Comparison of ENCODE assay signal across 10 cellular contexts in genomic region chr10:14397069-14397468, GRCh38.
A peak's percentile ranks its signal among the peaks of the same experiment; 100 is the strongest.
DNase-seq lines count a peak whose midpoint lies in the region; ATAC-seq, FAIRE-seq and TF ChIP-seq lines count a peak whose summit lies in the region.
"Had no signal": no experiment of that assay in that cellular context is flagged by ENCODE, and none has a peak within 500 bp of the region (broad histone marks: within the 10 kb centered on the region; RNA-seq: fewer than 3 reads in every experiment).

No MANE protein-coding gene starts in this region.

- POLR2A ChIA-PET in HepG2 (lab: Yijun Ruan, JAX): no interaction called here
- POLR2A ChIA-PET in CD4-positive, alpha-beta memory T cell (lab: Charles Lee; ENCODE audit: partially characterized antibody): no interaction called here

- WGBS in liver: 76% methylated on average over 9 of the region's 9 CpGs
- 46% methylated on average over 9 of the region's 9 CpGs for WGBS in HepG2 (ENCODE audit: low lambda C conversion rate)

- FAIRE-seq in HepG2 (lab: Jason Lieb, UNC): no peak

- H3K27me3 ChIP-seq in liver (ENCODE audit: control insufficient read depth in 4 of 4, insufficient read depth in 4 of 4, low read length in 3 of 4): no peaks in the 10 kb centered on the region
- H3K27me3 ChIP-seq in HepG2 (ENCODE audit: control insufficient read depth in 1 of 2, insufficient read depth in 2 of 2, low read length in 2 of 2): no peaks in the 10 kb centered on the region; a peak in 1 of 5 replicates
- H3K27me3 ChIP-seq in dorsolateral prefrontal cortex: no peaks in the 10 kb centered on the region
- H3K27me3 ChIP-seq in lower lobe of right lung (ENCODE audit: low read depth): no peaks in the 10 kb centered on the region
- no peaks in the 10 kb centered on the region for H3K27me3 ChIP-seq in uterus
- H3K27me3 ChIP-seq in CD4-positive, alpha-beta memory T cell (ENCODE audit: insufficient read depth, low read length): no peaks in the 10 kb centered on the region
- H3K27me3 ChIP-seq: BLaER1 had no signal

- H3K4me1 ChIP-seq in liver (ENCODE audit: control insufficient read depth in 4 of 4, insufficient read depth in 4 of 4, low read length in 3 of 4) (no peaks in the 10 kb centered on the region), HepG2 (ENCODE audit: insufficient read depth, low read length) (no peaks in the 10 kb centered on the region), lower lobe of right lung (no peaks in the 10 kb centered on the region), uterus (no peaks in the 10 kb centered on the region)
- H3K4me1 ChIP-seq in CD4-positive, alpha-beta memory T cell (ENCODE audit: insufficient read depth, low read length): no peaks in the 10 kb centered on the region
- H3K4me1 ChIP-seq: BLaER1 had no signal

- H3K4me3 ChIP-seq in liver (ENCODE audit: low read depth in 1 of 3, low read length in 3 of 3): no peak overlapping the region
- H3K4me3 ChIP-seq in HepG2 (replicated peaks in 1 of 3; ENCODE audit: insufficient read depth in 1 of 3, low read depth in 2 of 3, low read length in 3 of 3): no peak overlapping the region
- H3K4me3 ChIP-seq in dorsolateral prefrontal cortex: no peak overlapping the region
- H3K4me3 ChIP-seq in lower lobe of right lung: no peak overlapping the region
- no peak overlapping the region for H3K4me3 ChIP-seq in uterus
- no peak overlapping the region for H3K4me3 ChIP-seq in CD4-positive, alpha-beta memory T cell (ENCODE audit: low read length in 2 of 2)
- H3K4me3 ChIP-seq: BLaER1, skin epidermis had no signal

- peaks cover 7 to 9% of the 10 kb centered on the region in 2 donors for H3K27me3 Mint-ChIP-seq in CD4-positive, alpha-beta memory T cell

- H2AFZ ChIP-seq in HepG2 (ENCODE audit: low read length): no peak overlapping the region

- no peaks in the 10 kb centered on the region for H3K36me3 ChIP-seq in liver (ENCODE audit: control insufficient read depth in 4 of 4, insufficient read depth in 3 of 4, low read depth in 1 of 4, low read length in 3 of 4)
- H3K36me3 ChIP-seq in HepG2 (replicated peaks in 1 of 2; ENCODE audit: control insufficient read depth in 1 of 2, insufficient read depth in 2 of 2, low read length in 2 of 2): no peaks in the 10 kb centered on the region
- H3K36me3 ChIP-seq in lower lobe of right lung: no peaks in the 10 kb centered on the region
- no peaks in the 10 kb centered on the region for H3K36me3 ChIP-seq in uterus
- no peaks in the 10 kb centered on the region for H3K36me3 ChIP-seq in CD4-positive, alpha-beta memory T cell (ENCODE audit: insufficient read depth, low read length)
- H3K36me3 ChIP-seq: BLaER1 had no signal

- in situ Hi-C loops in HepG2 (cut with HindIII; ENCODE audit: extremely low pct_ligation_motif_present, low pct_unique_long_range_greater_than_20kb): no loop called here

- no peak for TF ChIP-seq POLR2A in HepG2 (IDR thresholded peaks at IDR 0.05; ENCODE audit: insufficient read depth in 1 of 2, low read depth in 2 of 2, low read length in 2 of 2)
- no peak for TF ChIP-seq POLR2A in uterus (IDR thresholded peaks at IDR 0.05)

- peaks cover 0 to 6% (median 2%) of the 10 kb centered on the region in 8 donors for H3K9me3 Mint-ChIP-seq in CD4-positive, alpha-beta memory T cell

- TF ChIP-seq CTCF in liver (IDR thresholded peaks at IDR 0.05; ENCODE audit: low read depth, low read length, missing input control) (no peak), HepG2 (CRISPR knock-in tag; IDR thresholded peaks at IDR 0.05) (no peak), dorsolateral prefrontal cortex (IDR thresholded peaks at IDR 0.05 in 54 of 56, conservative IDR thresholded peaks at IDR 0.05 in 2 of 56; ENCODE audit: low read depth in 1 of 56, partially characterized antibody in 56 of 56) (peak in 1 of 56 donors; percentile 16), lower lobe of right lung (IDR thresholded peaks at IDR 0.05) (no peak), uterus (IDR thresholded peaks at IDR 0.05) (no peak)

- ATAC-seq in HepG2 (no peak), lower lobe of right lung (peak; percentile 70 to 76), GM18907 (IDR thresholded peaks at IDR 0.05; ENCODE audit: unreplicated experiment) (no peak)

- H3K27ac Mint-ChIP-seq in CD4-positive, alpha-beta memory T cell: no peak overlapping the region

- no peaks in the 10 kb centered on the region for H3K4me1 Mint-ChIP-seq in CD4-positive, alpha-beta memory T cell

- TF ChIP-seq RAD21 in liver (IDR thresholded peaks at IDR 0.05) (no peak), HepG2 (CRISPR knock-in tag; IDR thresholded peaks at IDR 0.05) (no peak)

- no peak overlapping the region for H3K9ac ChIP-seq in liver (ENCODE audit: low read depth in 1 of 2, low read length in 2 of 2)
- no peak overlapping the region for H3K9ac ChIP-seq in HepG2 (ENCODE audit: insufficient read depth, low read depth, low read length)
- H3K9ac ChIP-seq: BLaER1 had no signal

- TF ChIP-seq EP300 in HepG2 (IDR thresholded peaks at IDR 0.05; ENCODE audit: low read depth in 2 of 2, low read length in 2 of 2) (no peak), HepG2 (CRISPR knock-in tag; IDR thresholded peaks at IDR 0.05; ENCODE audit: borderline replicate concordance) (no peak)

- H3K9me3 ChIP-seq in liver (ENCODE audit: control insufficient read depth in 4 of 4, low read length in 3 of 4) (no peaks in the 10 kb centered on the region), HepG2 (ENCODE audit: low read length) (no peaks in the 10 kb centered on the region), lower lobe of right lung (no peaks in the 10 kb centered on the region), uterus (no peaks in the 10 kb centered on the region)
- no peaks in the 10 kb centered on the region for H3K9me3 ChIP-seq in CD4-positive, alpha-beta memory T cell (ENCODE audit: control insufficient read depth in 1 of 2, low read length in 2 of 2)
- H3K9me3 ChIP-seq: BLaER1 had no signal

- no peaks in the 10 kb centered on the region for H3K79me2 ChIP-seq in HepG2 (ENCODE audit: insufficient read depth, low read length)

- H3K36me3 Mint-ChIP-seq in CD4-positive, alpha-beta memory T cell: no peaks in the 10 kb centered on the region

- CTCF ChIA-PET in HepG2 (lab: Yijun Ruan, JAX; ENCODE audit: low intra/inter-chr PET ratio, low total read pairs): no interaction called here
- CTCF ChIA-PET in CD4-positive, alpha-beta memory T cell (lab: Charles Lee; ENCODE audit: partially characterized antibody): interaction anchor here (0.6 to 1.0 kb wide), 2 partner anchors 11 to 12 kb away, joined by 3 read pairs; no protein-coding TSS in a partner anchor

- no peaks in the 10 kb centered on the region for H4K20me1 ChIP-seq in HepG2 (ENCODE audit: insufficient read depth, low read length)
- H4K20me1 ChIP-seq: BLaER1 had no signal

- no peak overlapping the region for H3K4me2 ChIP-seq in HepG2 (ENCODE audit: low read depth, low read length)
- H3K4me2 ChIP-seq: BLaER1 had no signal

- H3K4me3 Mint-ChIP-seq in CD4-positive, alpha-beta memory T cell: no peak overlapping the region

- no TSS peak for BruUV-seq in HepG2 (replicated peaks; lab: Mats Ljungman, UMichigan)

- intact Hi-C loops in HepG2 (cut with micrococcal nuclease; ENCODE audit: unreplicated experiment): no loop called here
- intact Hi-C loops in dorsolateral prefrontal cortex (cut with DNase I): loop anchor here in 1 of 2 donors (5.0 kb wide), 1 partner anchor 80 kb away; no protein-coding TSS in a partner anchor
- intact Hi-C loops in lower lobe of right lung (cut with DNase I): no loop called here
- intact Hi-C loops in uterus (cut with DNase I; ENCODE audit: low total_unique reads): no loop called here
- intact Hi-C loops in CD4-positive, alpha-beta memory T cell (cut with micrococcal nuclease): no loop called here

- DNase-seq in HepG2 (ENCODE audit: low spot score) (no peak), dorsolateral prefrontal cortex (peak in 9 of 10 donors; percentile 68 to 89 (median 85)), lower lobe of right lung (peak; percentile 64), uterus (peak; percentile 28 to 45), SK-N-DZ (ENCODE audit: low spot score) (no peak)
- no peak for DNase-seq in CD4-positive, alpha-beta memory T cell

- H3K27ac ChIP-seq in liver (ENCODE audit: low read depth in 1 of 2, low read length in 2 of 2) (peak overlapping the region in 1 of 2 donors; percentile 10), HepG2 (ENCODE audit: extremely low read length, insufficient read depth, low read length) (no peak overlapping the region), dorsolateral prefrontal cortex (peak overlapping the region in 50 of 59 donors; percentile 7 to 81 (median 55)), lower lobe of right lung (no peak overlapping the region), uterus (no peak overlapping the region)
- no peak overlapping the region for H3K27ac ChIP-seq in CD4-positive, alpha-beta memory T cell (ENCODE audit: low read depth, low read length)
- H3K27ac ChIP-seq: BLaER1 had no signal

TF ChIP-seq in liver, 16 proteins besides CTCF, POLR2A, EP300 and RAD21:
- no peak for TF ChIP-seq ATF3 (IDR thresholded peaks at IDR 0.05)
- no peak for TF ChIP-seq RXRA (IDR thresholded peaks at IDR 0.05)
- TF ChIP-seq YY1 (IDR thresholded peaks at IDR 0.05): peak; percentile 35
- peak in 1 of 2 donors; percentile 16 for TF ChIP-seq JUND (IDR thresholded peaks at IDR 0.05)
TF ChIP-seq in liver: peak in this region for 2.

TF ChIP-seq in HepG2, 621 proteins besides CTCF, POLR2A, EP300 and RAD21 (continues in another document):
- TF ChIP-seq GLMP (CRISPR knock-in tag; IDR thresholded peaks at IDR 0.05; ENCODE audit: borderline replicate concordance): no peak
- TF ChIP-seq ZNF275 (CRISPR knock-in tag; IDR thresholded peaks at IDR 0.05; ENCODE audit: borderline replicate concordance): no peak
- no peak for TF ChIP-seq SPEN (CRISPR knock-in tag; IDR thresholded peaks at IDR 0.05; ENCODE audit: low read depth)

Comparison
In these comparisons a context has a peak if more than half of its experiments do, and no peak if none do; other contexts are left out.
1. H3K27ac ChIP-seq: peak in dorsolateral prefrontal cortex (50 of 59); none in HepG2 (single experiment), lower lobe of right lung (single experiment), uterus (0 of 2) and CD4-positive, alpha-beta memory T cell (single experiment).
2. ATAC-seq: peak in lower lobe of right lung (2 of 2); none in HepG2 (single experiment) and GM18907 (single experiment).
3. DNase-seq: peak in dorsolateral prefrontal cortex (9 of 10), lower lobe of right lung (single experiment) and uterus (2 of 2); none in HepG2 (single experiment), CD4-positive, alpha-beta memory T cell (0 of 5) and SK-N-DZ (single experiment).